In genomic region chr16:2039286-2040030, GRCh38 we compare ENCODE assay signal across 8 cellular contexts. TPM values are rescaled to one million over a fixed set of nuclear protein-coding genes. Genes with fewer than 3 reads are reported as not detected.
DNase-seq lines count a peak whose midpoint lies in the region; ATAC-seq lines count a peak whose summit lies in the region.

No MANE protein-coding gene starts in this region.

- H3K4me3 ChIP-seq in skeletal muscle cell (ENCODE audit: low read depth, low read length), result no peak overlapping the region

- DNase-seq in GM04503 (ENCODE audit: low read depth) (peak; percentile 69), SW480 (ENCODE audit: low spot score) (peak; percentile 80), cardiac septum (ENCODE audit: low spot score) (peak; percentile 87), skeletal muscle cell (ENCODE audit: low read depth) (peak; percentile 86), NCI-H1105 (lab: John Stamatoyannopoulos, UW) (no peak), NCI-H2171 treated with DMSO at 0.1 percent for 48 hours (lab: John Stamatoyannopoulos, UW) (no peak)

- intact Hi-C loops in cardiac septum (cut with DNase I), result loop anchor here (10.0 kb wide), 1 partner anchor 495 kb away; no protein-coding TSS in a partner anchor

- ATAC-seq in HG02610 (IDR thresholded peaks at IDR 0.05; ENCODE audit: unreplicated experiment), result no peak
- no peak for ATAC-seq in HG02973 (IDR thresholded peaks at IDR 0.05; ENCODE audit: unreplicated experiment)

RNA-seq across cellular contexts. Expression of gene NTHL1, which starts 8.2 kb away (rescaled TPM):
- total RNA-seq in cardiac septum, result 10.4 TPM

RNA-seq across cellular contexts. Expression of gene TSC2, which starts 8.3 kb away (rescaled TPM):
- 73.3 TPM for total RNA-seq in cardiac septum

RNA-seq across cellular contexts. Expression of gene NHERF2, which starts 12.8 kb away (rescaled TPM):
- total RNA-seq in cardiac septum, result 183 TPM

RNA-seq across cellular contexts. Expression of gene NPW, which starts 19.9 kb away (rescaled TPM):
- total RNA-seq in cardiac septum, result not detected

RNA-seq across cellular contexts. Expression of gene ZNF598, which starts 29.8 kb away (rescaled TPM):
- 21.9 TPM for total RNA-seq in cardiac septum

Comparison
In these comparisons a context has a peak if more than half of its experiments do, and no peak if none do; other contexts are left out.
1. DNase-seq: peak in GM04503 (single experiment), SW480 (single experiment), cardiac septum (single experiment) and skeletal muscle cell (single experiment); none in NCI-H1105 (single experiment) and NCI-H2171 treated with DMSO at 0.1 percent for 48 hours (single experiment).